Comparison of ENCODE assay signal across 14 cellular contexts in the genomic region with DNA sequence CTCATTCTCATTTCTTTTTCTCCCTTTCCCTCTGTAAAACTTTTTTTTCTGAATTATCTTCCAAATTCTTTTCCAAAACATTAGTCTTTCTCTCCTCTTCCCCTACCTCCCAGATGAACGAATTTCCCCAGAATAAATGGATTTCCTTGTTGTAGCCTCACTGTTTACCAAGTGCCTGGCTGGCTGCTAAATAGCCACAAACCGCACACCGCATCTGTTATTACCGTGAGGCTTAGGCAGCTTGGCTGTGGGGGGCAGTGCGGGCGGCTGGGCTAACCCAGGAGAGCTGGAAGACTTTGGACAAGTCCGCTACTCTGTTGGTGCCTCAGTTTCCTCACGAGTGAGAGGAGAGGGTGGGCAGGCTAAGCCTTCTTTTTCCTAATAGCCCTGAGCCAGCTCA. TPM values are rescaled to one million over a fixed set of nuclear protein-coding genes. Genes with fewer than 3 reads are reported as not detected.
DNase-seq lines count a peak whose midpoint lies in the region; ATAC-seq and TF ChIP-seq lines count a peak whose summit lies in the region.
"Had no signal": no experiment of that assay in that cellular context is flagged by ENCODE, and none has a peak within 500 bp of the region (broad histone marks: within the 10 kb centered on the region; RNA-seq: fewer than 3 reads in every experiment).

No MANE protein-coding gene starts in this region.

- 91% methylated on average over 8 of the region's 8 CpGs for WGBS in hepatocyte (ENCODE audit: low lambda C conversion rate, missing lambda C conversion rate)
- 63% methylated on average over 8 of the region's 8 CpGs for WGBS in suprapubic skin

- no peak overlapping the region for H3K4me3 ChIP-seq in hepatocyte
- H3K4me3 ChIP-seq in suprapubic skin, result peak overlapping the region; percentile 0
- H3K4me3 ChIP-seq in WERI-Rb-1 (ENCODE audit: low read depth, low read length), result no peak overlapping the region

- peaks cover 1% of the 10 kb centered on the region for H3K27me3 Mint-ChIP-seq in HFFc6 (ENCODE audit: insufficient read depth)
- peaks cover 14% of the 10 kb centered on the region for H3K27me3 Mint-ChIP-seq in T-helper 2 cell treated with Interferon-gamma antibody and Interleukin-4, amounts not matched to agents 5 μg/mL and 100 μg/mL, for 36 hours (ENCODE audit: low read depth)

- TF ChIP-seq EP300 in suprapubic skin (IDR thresholded peaks at IDR 0.05), result no peak

- ATAC-seq in HG03342 (IDR thresholded peaks at IDR 0.05; ENCODE audit: unreplicated experiment), result no peak
- ATAC-seq: T-cell had no signal

- H4K20me1 ChIP-seq in hepatocyte (ENCODE audit: insufficient read depth, poor library complexity, severe bottlenecking), result no peaks in the 10 kb centered on the region

- no peak for TF ChIP-seq CTCF in HFFc6 (IDR thresholded peaks at IDR 0.05)
- no peak for TF ChIP-seq CTCF in hepatocyte (IDR thresholded peaks at IDR 0.05; ENCODE audit: poor library complexity)
- TF ChIP-seq CTCF in suprapubic skin (IDR thresholded peaks at IDR 0.05), result no peak
- no peak for TF ChIP-seq CTCF in WERI-Rb-1 (IDR thresholded peaks at IDR 0.05; ENCODE audit: low read depth, low read length)

- no peaks in the 10 kb centered on the region for H3K36me3 Mint-ChIP-seq in HFFc6 (ENCODE audit: low read depth)
- no peaks in the 10 kb centered on the region for H3K36me3 Mint-ChIP-seq in T-helper 2 cell treated with Interferon-gamma antibody and Interleukin-4, amounts not matched to agents 5 μg/mL and 100 μg/mL, for 36 hours (ENCODE audit: low read depth)
- H3K36me3 Mint-ChIP-seq: activated naive CD4-positive, alpha-beta T cell treated with anti-CD3 and anti-CD28 coated beads, Interleukin-2, amount 10 ng/mL, durations not matched to agents 7 days and 5 days; mesothelial cell of epicardium; T-cell had no signal

- no peaks in the 10 kb centered on the region for H3K9me2 ChIP-seq in hepatocyte (replicated peaks; ENCODE audit: insufficient read depth)

- peaks cover 7% of the 10 kb centered on the region for H3K4me1 ChIP-seq in hepatocyte (ENCODE audit: insufficient read depth)
- peaks cover 26% of the 10 kb centered on the region for H3K4me1 ChIP-seq in suprapubic skin

- peak overlapping the region; percentile 8 for H3K27ac ChIP-seq in hepatocyte
- H3K27ac ChIP-seq in suprapubic skin, result peak overlapping the region; percentile 90
- H3K27ac ChIP-seq in WERI-Rb-1, result no peak overlapping the region

- no peak overlapping the region for H3K4me2 ChIP-seq in hepatocyte

- H3K4me1 Mint-ChIP-seq in HFFc6 (ENCODE audit: low read depth), result peaks cover 48% of the 10 kb centered on the region
- peaks cover 5% of the 10 kb centered on the region for H3K4me1 Mint-ChIP-seq in T-helper 2 cell treated with Interferon-gamma antibody and Interleukin-4, amounts not matched to agents 5 μg/mL and 100 μg/mL, for 36 hours (ENCODE audit: low read depth)

- H2AFZ ChIP-seq in hepatocyte, result no peak overlapping the region

- H3K9me3 ChIP-seq in hepatocyte (ENCODE audit: low read depth) (no peaks in the 10 kb centered on the region), suprapubic skin (no peaks in the 10 kb centered on the region), WERI-Rb-1 (ENCODE audit: severe bottlenecking) (peaks cover 2% of the 10 kb centered on the region)

- H3K27ac Mint-ChIP-seq in HFFc6, result peak overlapping the region; percentile 74
- no peak overlapping the region for H3K27ac Mint-ChIP-seq in T-helper 2 cell treated with Interferon-gamma antibody and Interleukin-4, amounts not matched to agents 5 μg/mL and 100 μg/mL, for 36 hours
- H3K27ac Mint-ChIP-seq: activated CD4-positive, alpha-beta memory T cell treated with anti-CD3 and anti-CD28 coated beads, Interleukin-2, amount 10 ng/mL, durations not matched to agents 7 days and 5 days; activated naive CD4-positive, alpha-beta T cell treated with anti-CD3 and anti-CD28 coated beads, Interleukin-2, amount 10 ng/mL, durations not matched to agents 7 days and 5 days; mesothelial cell of epicardium; T-cell had no signal

- H3K27me3 ChIP-seq in hepatocyte (no peaks in the 10 kb centered on the region), suprapubic skin (no peaks in the 10 kb centered on the region), WERI-Rb-1 (ENCODE audit: insufficient read depth, low read depth, severe bottlenecking) (no peaks in the 10 kb centered on the region)

- no peak for DNase-seq in HFFc6
- DNase-seq in astrocyte of the hippocampus (ENCODE audit: low read depth, low spot score), result peak; percentile 41
- DNase-seq in hepatocyte (ENCODE audit: low spot score), result no peak
- no peak for DNase-seq in suprapubic skin (ENCODE audit: low spot score in 2 of 2)
- DNase-seq in WERI-Rb-1, result no peak
- DNase-seq in SW 1271 (lab: John Stamatoyannopoulos, UW), result no peak
- DNase-seq in T-helper 2 cell treated with Interferon-gamma antibody and Interleukin-4, amounts not matched to agents 5 μg/mL and 100 μg/mL, for 36 hours (ENCODE audit: low spot score), result no peak
- DNase-seq: activated CD4-positive, alpha-beta memory T cell treated with anti-CD3 and anti-CD28 coated beads, Interleukin-2, amount 10 ng/mL, durations not matched to agents 7 days and 5 days; activated naive CD4-positive, alpha-beta T cell treated with anti-CD3 and anti-CD28 coated beads, Interleukin-2, amount 10 ng/mL, durations not matched to agents 7 days and 5 days; effector CD8-positive, alpha-beta T cell; NCI-H146; T-cell had no signal

- TF ChIP-seq POLR2A in suprapubic skin (IDR thresholded peaks at IDR 0.05), result no peak

- H3K4me3 Mint-ChIP-seq in HFFc6, result peak overlapping the region; percentile 72
- H3K4me3 Mint-ChIP-seq in T-helper 2 cell treated with Interferon-gamma antibody and Interleukin-4, amounts not matched to agents 5 μg/mL and 100 μg/mL, for 36 hours, result no peak overlapping the region
- H3K4me3 Mint-ChIP-seq: activated CD4-positive, alpha-beta memory T cell treated with anti-CD3 and anti-CD28 coated beads, Interleukin-2, amount 10 ng/mL, durations not matched to agents 7 days and 5 days; activated naive CD4-positive, alpha-beta T cell treated with anti-CD3 and anti-CD28 coated beads, Interleukin-2, amount 10 ng/mL, durations not matched to agents 7 days and 5 days; mesothelial cell of epicardium; T-cell had no signal

- H3K9me3 Mint-ChIP-seq in HFFc6, result no peaks in the 10 kb centered on the region
- no peaks in the 10 kb centered on the region for H3K9me3 Mint-ChIP-seq in T-helper 2 cell treated with Interferon-gamma antibody and Interleukin-4, amounts not matched to agents 5 μg/mL and 100 μg/mL, for 36 hours
- H3K9me3 Mint-ChIP-seq: activated CD4-positive, alpha-beta memory T cell treated with anti-CD3 and anti-CD28 coated beads, Interleukin-2, amount 10 ng/mL, durations not matched to agents 7 days and 5 days; activated naive CD4-positive, alpha-beta T cell treated with anti-CD3 and anti-CD28 coated beads, Interleukin-2, amount 10 ng/mL, durations not matched to agents 7 days and 5 days; mesothelial cell of epicardium; T-cell had no signal

- H3K36me3 ChIP-seq in hepatocyte (replicated peaks; ENCODE audit: insufficient read depth, low read depth), result no peaks in the 10 kb centered on the region
- no peaks in the 10 kb centered on the region for H3K36me3 ChIP-seq in suprapubic skin
- no peaks in the 10 kb centered on the region for H3K36me3 ChIP-seq in WERI-Rb-1

- H3K79me2 ChIP-seq in hepatocyte, result no peaks in the 10 kb centered on the region

RNA-seq across cellular contexts. Expression of gene IL17D, which starts 10.7 kb away (rescaled TPM):
- under 1 TPM; 0.28 to 0.99 (median 0.61) TPM for total RNA-seq in HFFc6 (2021; fragmentation: NEBNext Ultra II Directional; extraction: Animal tissue kit (Norgen Biotek cat#: 25700))
- total RNA-seq in hepatocyte (3.5 and 3.7 TPM in 2 replicates), suprapubic skin (1 to 10 TPM in 1 of 4 donors, under 1 TPM in 3; 0.26 to 1.5 (median 0.50) TPM)
- polyA plus RNA-seq in hepatocyte, result 11.0 and 12.3 TPM in 2 replicates
- total RNA-seq: activated CD4-positive, alpha-beta memory T cell treated with anti-CD3 and anti-CD28 coated beads, Interleukin-2, amount 10 ng/mL, durations not matched to agents 7 days and 5 days had no signal

RNA-seq across cellular contexts. Expression of gene EEF1AKMT1, which starts 59.6 kb away (rescaled TPM):
- total RNA-seq in HFFc6 (2021; fragmentation: NEBNext Ultra II Directional; extraction: Animal tissue kit (Norgen Biotek cat#: 25700)), result 10 to 100 TPM; 10.7 to 17.1 (median 13.0) TPM
- 9.2 TPM in 2 replicates for total RNA-seq in hepatocyte
- 13.6 and 21.1 TPM in 2 replicates for polyA plus RNA-seq in hepatocyte
- total RNA-seq in suprapubic skin, result 10 to 100 TPM in 1 of 4 donors, 1 to 10 TPM in 3; 2.0 to 24.7 (median 4.7) TPM
